In genomic region chr10:11446895-11447294, GRCh38 we compare ENCODE assay signal across 1 cellular context.
TF ChIP-seq lines count a peak whose summit lies in the region.

No MANE protein-coding gene starts in this region.

TF ChIP-seq in H1, 55 proteins besides CTCF, POLR2A, EP300 and RAD21 (continued from another document):
- TF ChIP-seq NRF1 (IDR thresholded peaks at IDR 0.05; ENCODE audit: low read depth, low read length) (no peak), SRF (IDR thresholded peaks at IDR 0.05; ENCODE audit: low read depth, low read length) (no peak), BRCA1 (IDR thresholded peaks at IDR 0.05; ENCODE audit: low read depth, low read length) (no peak), KDM1A (IDR thresholded peaks at IDR 0.05; ENCODE audit: borderline replicate concordance, low read length) (no peak)
